In the genomic region with DNA sequence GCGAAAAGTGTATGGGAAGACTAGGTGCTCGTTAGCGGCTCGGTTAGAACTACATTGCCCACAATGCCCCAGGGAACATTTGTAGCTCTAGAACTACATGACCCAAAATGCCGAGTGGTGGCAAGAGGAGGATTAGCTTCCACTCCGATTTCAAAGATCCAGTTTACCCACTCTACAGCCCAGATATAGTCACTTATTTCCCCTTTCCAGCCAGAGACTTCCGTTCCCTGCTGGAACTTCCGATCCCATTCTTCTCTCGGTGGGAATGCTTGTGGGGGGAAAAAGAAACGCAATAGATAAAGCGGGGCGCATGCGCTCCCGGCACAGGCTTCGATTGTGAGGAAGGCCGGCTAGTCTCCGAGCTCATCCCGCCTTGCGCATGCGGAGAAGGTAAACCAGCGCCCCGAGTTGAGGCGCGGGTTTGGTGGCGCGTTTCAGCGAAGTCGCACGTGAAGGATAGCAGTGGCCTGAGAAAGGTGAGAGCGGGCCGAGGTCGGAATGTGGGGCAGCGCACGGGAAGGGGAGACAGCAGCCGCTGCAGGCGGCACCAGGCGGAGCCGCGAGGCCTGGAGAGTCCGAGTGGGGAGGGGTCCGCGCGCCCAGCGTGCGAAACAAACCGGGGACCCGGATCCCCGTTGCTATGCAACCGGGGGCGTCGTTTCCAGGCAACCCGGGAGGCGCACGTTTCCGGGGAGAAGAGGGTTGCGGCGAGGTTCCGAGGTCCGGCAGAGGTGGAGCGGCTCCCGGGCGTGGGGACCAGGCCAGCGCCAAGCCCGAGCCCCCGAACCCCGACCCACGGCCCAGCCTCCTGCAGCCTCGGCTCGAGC, we compare ENCODE assay signal across 1 cellular context.
TF ChIP-seq lines count a peak whose summit lies in the region.

A gene with protein sequence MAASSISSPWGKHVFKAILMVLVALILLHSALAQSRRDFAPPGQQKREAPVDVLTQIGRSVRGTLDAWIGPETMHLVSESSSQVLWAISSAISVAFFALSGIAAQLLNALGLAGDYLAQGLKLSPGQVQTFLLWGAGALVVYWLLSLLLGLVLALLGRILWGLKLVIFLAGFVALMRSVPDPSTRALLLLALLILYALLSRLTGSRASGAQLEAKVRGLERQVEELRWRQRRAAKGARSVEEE (plus strand): TSS at position 366 of the 827 bp plus-strand sequence. CDS start 5,536 bp downstream, outside the sequence.

TF ChIP-seq in K562, 482 proteins besides CTCF, POLR2A, EP300 and RAD21 (continued from another document and continues in another):
- TF ChIP-seq, protein P1, sequence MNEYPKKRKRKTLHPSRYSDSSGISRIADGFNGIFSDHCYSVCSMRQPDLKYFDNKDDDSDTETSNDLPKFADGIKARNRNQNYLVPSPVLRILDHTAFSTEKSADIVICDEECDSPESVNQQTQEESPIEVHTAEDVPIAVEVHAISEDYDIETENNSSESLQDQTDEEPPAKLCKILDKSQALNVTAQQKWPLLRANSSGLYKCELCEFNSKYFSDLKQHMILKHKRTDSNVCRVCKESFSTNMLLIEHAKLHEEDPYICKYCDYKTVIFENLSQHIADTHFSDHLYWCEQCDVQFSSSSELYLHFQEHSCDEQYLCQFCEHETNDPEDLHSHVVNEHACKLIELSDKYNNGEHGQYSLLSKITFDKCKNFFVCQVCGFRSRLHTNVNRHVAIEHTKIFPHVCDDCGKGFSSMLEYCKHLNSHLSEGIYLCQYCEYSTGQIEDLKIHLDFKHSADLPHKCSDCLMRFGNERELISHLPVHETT (CRISPR knock-in tag; conservative IDR thresholded peaks at IDR 0.05 in 1 of 2, IDR thresholded peaks at IDR 0.05 in 1 of 2) = 0 out of 4 replicates have a peak, but pooled peaks of 1 of the 2 experiments have one; percentile 45
- no peak for TF ChIP-seq PTRF (tag; IDR thresholded peaks at IDR 0.05)
- peak; percentile 60; the same call in 1 of the 2 replicates for TF ChIP-seq ETV5 (CRISPR knock-in tag; IDR thresholded peaks at IDR 0.05; ENCODE audit: low read depth)
- no peak for TF ChIP-seq SRSF3 (IDR thresholded peaks at IDR 0.05; ENCODE audit: insufficient read depth, low read length)
- TF ChIP-seq EHMT2 (IDR thresholded peaks at IDR 0.05) = no peak
- TF ChIP-seq, protein P2, sequence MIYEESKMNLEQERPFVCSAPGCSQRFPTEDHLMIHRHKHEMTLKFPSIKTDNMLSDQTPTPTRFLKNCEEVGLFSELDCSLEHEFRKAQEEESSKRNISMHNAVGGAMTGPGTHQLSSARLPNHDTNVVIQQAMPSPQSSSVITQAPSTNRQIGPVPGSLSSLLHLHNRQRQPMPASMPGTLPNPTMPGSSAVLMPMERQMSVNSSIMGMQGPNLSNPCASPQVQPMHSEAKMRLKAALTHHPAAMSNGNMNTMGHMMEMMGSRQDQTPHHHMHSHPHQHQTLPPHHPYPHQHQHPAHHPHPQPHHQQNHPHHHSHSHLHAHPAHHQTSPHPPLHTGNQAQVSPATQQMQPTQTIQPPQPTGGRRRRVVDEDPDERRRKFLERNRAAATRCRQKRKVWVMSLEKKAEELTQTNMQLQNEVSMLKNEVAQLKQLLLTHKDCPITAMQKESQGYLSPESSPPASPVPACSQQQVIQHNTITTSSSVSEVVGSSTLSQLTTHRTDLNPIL (CRISPR knock-in tag; IDR thresholded peaks at IDR 0.05) = no peak
- no peak for TF ChIP-seq LEF1 (IDR thresholded peaks at IDR 0.05)
- TF ChIP-seq, protein P3, sequence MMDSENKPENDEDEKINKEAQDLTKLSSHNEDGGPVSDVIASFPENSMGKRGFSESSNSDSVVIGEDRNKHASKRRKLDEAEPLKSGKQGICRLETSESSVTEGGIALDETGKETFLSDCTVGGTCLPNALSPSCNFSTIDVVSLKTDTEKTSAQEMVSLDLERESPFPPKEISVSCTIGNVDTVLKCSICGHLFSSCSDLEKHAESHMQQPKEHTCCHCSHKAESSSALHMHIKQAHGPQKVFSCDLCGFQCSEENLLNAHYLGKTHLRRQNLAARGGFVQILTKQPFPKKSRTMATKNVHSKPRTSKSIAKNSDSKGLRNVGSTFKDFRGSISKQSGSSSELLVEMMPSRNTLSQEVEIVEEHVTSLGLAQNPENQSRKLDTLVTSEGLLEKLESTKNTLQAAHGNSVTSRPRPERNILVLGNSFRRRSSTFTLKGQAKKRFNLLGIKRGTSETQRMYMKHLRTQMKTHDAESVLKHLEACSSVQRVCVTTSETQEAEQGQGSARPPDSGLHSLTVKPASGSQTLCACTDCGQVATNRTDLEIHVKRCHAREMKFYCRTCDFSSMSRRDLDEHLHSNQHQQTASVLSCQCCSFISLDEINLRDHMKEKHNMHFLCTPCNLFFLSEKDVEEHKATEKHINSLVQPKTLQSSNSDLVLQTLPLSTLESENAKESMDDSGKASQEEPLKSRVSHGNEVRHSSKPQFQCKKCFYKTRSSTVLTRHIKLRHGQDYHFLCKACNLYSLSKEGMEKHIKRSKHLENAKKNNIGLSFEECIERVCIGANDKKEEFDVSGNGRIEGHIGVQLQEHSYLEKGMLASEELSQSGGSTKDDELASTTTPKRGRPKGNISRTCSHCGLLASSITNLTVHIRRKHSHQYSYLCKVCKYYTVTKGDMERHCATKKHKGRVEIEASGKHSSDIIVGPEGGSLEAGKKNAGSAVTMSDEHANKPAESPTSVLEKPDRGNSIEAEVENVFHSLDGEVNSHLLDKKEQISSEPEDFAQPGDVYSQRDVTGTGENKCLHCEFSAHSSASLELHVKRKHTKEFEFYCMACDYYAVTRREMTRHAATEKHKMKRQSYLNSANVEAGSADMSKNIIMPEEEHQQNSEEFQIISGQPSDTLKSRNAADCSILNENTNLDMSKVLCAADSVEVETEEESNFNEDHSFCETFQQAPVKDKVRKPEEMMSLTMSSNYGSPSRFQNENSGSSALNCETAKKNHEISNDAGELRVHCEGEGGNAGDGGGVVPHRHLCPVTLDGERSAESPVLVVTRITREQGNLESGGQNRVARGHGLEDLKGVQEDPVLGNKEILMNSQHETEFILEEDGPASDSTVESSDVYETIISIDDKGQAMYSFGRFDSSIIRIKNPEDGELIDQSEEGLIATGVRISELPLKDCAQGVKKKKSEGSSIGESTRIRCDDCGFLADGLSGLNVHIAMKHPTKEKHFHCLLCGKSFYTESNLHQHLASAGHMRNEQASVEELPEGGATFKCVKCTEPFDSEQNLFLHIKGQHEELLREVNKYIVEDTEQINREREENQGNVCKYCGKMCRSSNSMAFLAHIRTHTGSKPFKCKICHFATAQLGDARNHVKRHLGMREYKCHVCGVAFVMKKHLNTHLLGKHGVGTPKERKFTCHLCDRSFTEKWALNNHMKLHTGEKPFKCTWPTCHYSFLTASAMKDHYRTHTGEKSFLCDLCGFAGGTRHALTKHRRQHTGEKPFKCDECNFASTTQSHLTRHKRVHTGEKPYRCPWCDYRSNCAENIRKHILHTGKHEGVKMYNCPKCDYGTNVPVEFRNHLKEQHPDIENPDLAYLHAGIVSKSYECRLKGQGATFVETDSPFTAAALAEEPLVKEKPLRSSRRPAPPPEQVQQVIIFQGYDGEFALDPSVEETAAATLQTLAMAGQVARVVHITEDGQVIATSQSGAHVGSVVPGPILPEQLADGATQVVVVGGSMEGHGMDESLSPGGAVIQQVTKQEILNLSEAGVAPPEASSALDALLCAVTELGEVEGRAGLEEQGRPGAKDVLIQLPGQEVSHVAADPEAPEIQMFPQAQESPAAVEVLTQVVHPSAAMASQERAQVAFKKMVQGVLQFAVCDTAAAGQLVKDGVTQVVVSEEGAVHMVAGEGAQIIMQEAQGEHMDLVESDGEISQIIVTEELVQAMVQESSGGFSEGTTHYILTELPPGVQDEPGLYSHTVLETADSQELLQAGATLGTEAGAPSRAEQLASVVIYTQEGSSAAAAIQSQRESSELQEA (IDR thresholded peaks at IDR 0.05; ENCODE audit: low read depth) = no peak
- TF ChIP-seq, protein P4, sequence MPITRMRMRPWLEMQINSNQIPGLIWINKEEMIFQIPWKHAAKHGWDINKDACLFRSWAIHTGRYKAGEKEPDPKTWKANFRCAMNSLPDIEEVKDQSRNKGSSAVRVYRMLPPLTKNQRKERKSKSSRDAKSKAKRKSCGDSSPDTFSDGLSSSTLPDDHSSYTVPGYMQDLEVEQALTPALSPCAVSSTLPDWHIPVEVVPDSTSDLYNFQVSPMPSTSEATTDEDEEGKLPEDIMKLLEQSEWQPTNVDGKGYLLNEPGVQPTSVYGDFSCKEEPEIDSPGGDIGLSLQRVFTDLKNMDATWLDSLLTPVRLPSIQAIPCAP (CRISPR knock-in tag; IDR thresholded peaks at IDR 0.05; ENCODE audit: borderline replicate concordance) = no peak
- no peak for TF ChIP-seq RBM25 (IDR thresholded peaks at IDR 0.05; ENCODE audit: low read depth, low read length, severe bottlenecking)
- TF ChIP-seq HNRNPL (IDR thresholded peaks at IDR 0.05; ENCODE audit: low read depth, low read length) = no peak
- TF ChIP-seq, protein P5, sequence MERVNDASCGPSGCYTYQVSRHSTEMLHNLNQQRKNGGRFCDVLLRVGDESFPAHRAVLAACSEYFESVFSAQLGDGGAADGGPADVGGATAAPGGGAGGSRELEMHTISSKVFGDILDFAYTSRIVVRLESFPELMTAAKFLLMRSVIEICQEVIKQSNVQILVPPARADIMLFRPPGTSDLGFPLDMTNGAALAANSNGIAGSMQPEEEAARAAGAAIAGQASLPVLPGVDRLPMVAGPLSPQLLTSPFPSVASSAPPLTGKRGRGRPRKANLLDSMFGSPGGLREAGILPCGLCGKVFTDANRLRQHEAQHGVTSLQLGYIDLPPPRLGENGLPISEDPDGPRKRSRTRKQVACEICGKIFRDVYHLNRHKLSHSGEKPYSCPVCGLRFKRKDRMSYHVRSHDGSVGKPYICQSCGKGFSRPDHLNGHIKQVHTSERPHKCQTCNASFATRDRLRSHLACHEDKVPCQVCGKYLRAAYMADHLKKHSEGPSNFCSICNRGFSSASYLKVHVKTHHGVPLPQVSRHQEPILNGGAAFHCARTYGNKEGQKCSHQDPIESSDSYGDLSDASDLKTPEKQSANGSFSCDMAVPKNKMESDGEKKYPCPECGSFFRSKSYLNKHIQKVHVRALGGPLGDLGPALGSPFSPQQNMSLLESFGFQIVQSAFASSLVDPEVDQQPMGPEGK (CRISPR knock-in tag; IDR thresholded peaks at IDR 0.05; ENCODE audit: borderline replicate concordance) = 0 out of 2 replicates have a peak, but pooled peaks have one; percentile 60
- TF ChIP-seq, protein P6, sequence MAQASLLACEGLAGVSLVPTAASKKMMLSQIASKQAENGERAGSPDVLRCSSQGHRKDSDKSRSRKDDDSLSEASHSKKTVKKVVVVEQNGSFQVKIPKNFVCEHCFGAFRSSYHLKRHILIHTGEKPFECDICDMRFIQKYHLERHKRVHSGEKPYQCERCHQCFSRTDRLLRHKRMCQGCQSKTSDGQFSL (CRISPR knock-in tag; IDR thresholded peaks at IDR 0.05) = peak; percentile 58; the same call in 1 of the 2 replicates
- TF ChIP-seq, protein P6 (tag; IDR thresholded peaks at IDR 0.05) = no peak
- no peak for TF ChIP-seq ZNF184 (CRISPR knock-in tag; IDR thresholded peaks at IDR 0.05)
- TF ChIP-seq FOXK1 (CRISPR knock-in tag; IDR thresholded peaks at IDR 0.05; ENCODE audit: borderline replicate concordance) = no peak
- TF ChIP-seq NONO (IDR thresholded peaks at IDR 0.05; ENCODE audit: low read depth in 2 of 2, low read length in 1 of 2) = no peak
- peak; percentile 95 for TF ChIP-seq RFX1 (IDR thresholded peaks at IDR 0.05)
- no peak for TF ChIP-seq NR3C1 (CRISPR knock-in tag; IDR thresholded peaks at IDR 0.05)
- no peak for TF ChIP-seq HDGF (IDR thresholded peaks at IDR 0.05)
- no peak for TF ChIP-seq ZFP36 (IDR thresholded peaks at IDR 0.05; ENCODE audit: low read depth, low read length, partially characterized antibody)
- TF ChIP-seq HCFC1 (IDR thresholded peaks at IDR 0.05; ENCODE audit: low read depth, low read length) = peak; percentile 92
- TF ChIP-seq JUN (IDR thresholded peaks at IDR 0.05; ENCODE audit: borderline replicate concordance, low read depth, low read length) = peak; percentile 46; the same call in 1 of the 2 replicates
- peak; percentile 71; the same call in 1 of the 2 replicates for TF ChIP-seq JUN (CRISPR knock-in tag; IDR thresholded peaks at IDR 0.05; ENCODE audit: borderline replicate concordance)
- no peak for TF ChIP-seq SLC30A9 (CRISPR knock-in tag; IDR thresholded peaks at IDR 0.05)
- peak; percentile 88 for TF ChIP-seq BHLHE40 (IDR thresholded peaks at IDR 0.05; ENCODE audit: low read length)
- TF ChIP-seq SIRT6 (IDR thresholded peaks at IDR 0.05; ENCODE audit: low read depth, low read length) = no peak
- TF ChIP-seq, protein P7, sequence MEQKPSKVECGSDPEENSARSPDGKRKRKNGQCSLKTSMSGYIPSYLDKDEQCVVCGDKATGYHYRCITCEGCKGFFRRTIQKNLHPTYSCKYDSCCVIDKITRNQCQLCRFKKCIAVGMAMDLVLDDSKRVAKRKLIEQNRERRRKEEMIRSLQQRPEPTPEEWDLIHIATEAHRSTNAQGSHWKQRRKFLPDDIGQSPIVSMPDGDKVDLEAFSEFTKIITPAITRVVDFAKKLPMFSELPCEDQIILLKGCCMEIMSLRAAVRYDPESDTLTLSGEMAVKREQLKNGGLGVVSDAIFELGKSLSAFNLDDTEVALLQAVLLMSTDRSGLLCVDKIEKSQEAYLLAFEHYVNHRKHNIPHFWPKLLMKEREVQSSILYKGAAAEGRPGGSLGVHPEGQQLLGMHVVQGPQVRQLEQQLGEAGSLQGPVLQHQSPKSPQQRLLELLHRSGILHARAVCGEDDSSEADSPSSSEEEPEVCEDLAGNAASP (IDR thresholded peaks at IDR 0.05) = no peak
- TF ChIP-seq, protein P8, sequence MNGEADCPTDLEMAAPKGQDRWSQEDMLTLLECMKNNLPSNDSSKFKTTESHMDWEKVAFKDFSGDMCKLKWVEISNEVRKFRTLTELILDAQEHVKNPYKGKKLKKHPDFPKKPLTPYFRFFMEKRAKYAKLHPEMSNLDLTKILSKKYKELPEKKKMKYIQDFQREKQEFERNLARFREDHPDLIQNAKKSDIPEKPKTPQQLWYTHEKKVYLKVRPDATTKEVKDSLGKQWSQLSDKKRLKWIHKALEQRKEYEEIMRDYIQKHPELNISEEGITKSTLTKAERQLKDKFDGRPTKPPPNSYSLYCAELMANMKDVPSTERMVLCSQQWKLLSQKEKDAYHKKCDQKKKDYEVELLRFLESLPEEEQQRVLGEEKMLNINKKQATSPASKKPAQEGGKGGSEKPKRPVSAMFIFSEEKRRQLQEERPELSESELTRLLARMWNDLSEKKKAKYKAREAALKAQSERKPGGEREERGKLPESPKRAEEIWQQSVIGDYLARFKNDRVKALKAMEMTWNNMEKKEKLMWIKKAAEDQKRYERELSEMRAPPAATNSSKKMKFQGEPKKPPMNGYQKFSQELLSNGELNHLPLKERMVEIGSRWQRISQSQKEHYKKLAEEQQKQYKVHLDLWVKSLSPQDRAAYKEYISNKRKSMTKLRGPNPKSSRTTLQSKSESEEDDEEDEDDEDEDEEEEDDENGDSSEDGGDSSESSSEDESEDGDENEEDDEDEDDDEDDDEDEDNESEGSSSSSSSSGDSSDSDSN (IDR thresholded peaks at IDR 0.05; ENCODE audit: borderline replicate concordance in 1 of 2, low read depth in 2 of 2, low read length in 2 of 2) = 0 out of 4 replicates have a peak, but pooled peaks of 1 of the 2 experiments have one; percentile 39
- TF ChIP-seq ZNF212 (CRISPR knock-in tag; IDR thresholded peaks at IDR 0.05) = no peak
- no peak for TF ChIP-seq TOE1 (IDR thresholded peaks at IDR 0.05; ENCODE audit: borderline replicate concordance)
- 0 out of 2 replicates have a peak, but pooled peaks have one; percentile 31 for TF ChIP-seq TOE1 (CRISPR knock-in tag; IDR thresholded peaks at IDR 0.05; ENCODE audit: borderline replicate concordance, low read depth)
- no peak for TF ChIP-seq HDAC6 (IDR thresholded peaks at IDR 0.05; ENCODE audit: low read depth, low read length)
- TF ChIP-seq CCAR2 (IDR thresholded peaks at IDR 0.05; ENCODE audit: low read depth, low read length) = no peak
- TF ChIP-seq STAT5A (IDR thresholded peaks at IDR 0.05; ENCODE audit: borderline replicate concordance, low read length) = no peak
- no peak for TF ChIP-seq NFIC (IDR thresholded peaks at IDR 0.05)
- no peak for TF ChIP-seq BACH1 (tag; IDR thresholded peaks at IDR 0.05)
